ENCODE assay signal across 13 cellular contexts in the genomic region with DNA sequence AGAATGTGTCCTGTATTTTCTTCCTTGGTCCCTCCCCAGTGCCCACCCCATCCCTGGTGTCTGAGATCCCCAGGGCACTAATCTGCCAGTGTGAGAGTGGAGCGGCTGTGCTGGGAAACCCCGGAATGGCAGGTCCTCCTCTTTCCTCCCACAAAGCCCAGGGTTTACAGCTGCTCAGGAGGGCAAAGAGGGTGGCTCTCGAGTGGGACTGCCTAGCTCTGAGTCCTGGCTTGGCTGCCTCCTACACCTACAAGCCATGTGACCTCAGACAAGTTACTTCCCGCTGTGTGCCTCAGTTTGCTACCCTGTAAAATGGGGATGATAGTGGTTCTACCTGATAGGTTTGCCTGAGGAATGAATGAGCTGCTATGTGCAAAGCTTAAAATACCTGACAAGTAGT. TPM values are rescaled to one million over a fixed set of nuclear protein-coding genes. Genes with fewer than 3 reads are reported as not detected.
A peak's percentile ranks its signal among the peaks of the same experiment; 100 is the strongest.
DNase-seq lines count a peak whose midpoint lies in the region; ATAC-seq and TF ChIP-seq lines count a peak whose summit lies in the region.
"Had no signal": no experiment of that assay in that cellular context is flagged by ENCODE, and none has a peak within 500 bp of the region (broad histone marks: within the 10 kb centered on the region; RNA-seq: fewer than 3 reads in every experiment).

No MANE protein-coding gene starts in this region.

- CTCF ChIA-PET in MCF 10A (lab: Yijun Ruan, JAX): interaction anchor here (1.0 to 1.7 kb wide), 4 partner anchors 15 to 174 kb away, joined by 3 to 5 read pairs (median 4); no protein-coding TSS in a partner anchor
- CTCF ChIA-PET in PC-9 (lab: Charles Lee): no interaction called here

- H3K27me3 Mint-ChIP-seq in MCF 10A (ENCODE audit: insufficient read depth, unreplicated experiment): peaks cover 23% of the 10 kb centered on the region

- BruUV-seq in MCF 10A (replicated peaks; lab: Mats Ljungman, UMichigan) (no TSS peak), PC-9 (replicated peaks; lab: Mats Ljungman, UMichigan) (no TSS peak)

- intact Hi-C loops in MCF 10A (cut with micrococcal nuclease): no loop called here
- intact Hi-C loops in breast epithelium (cut with DNase I; ENCODE audit: low total_unique reads): no loop called here
- intact Hi-C loops in PC-9 (cut with micrococcal nuclease; ENCODE audit: unreplicated experiment): loop anchor here (5.0 kb wide), 1 partner anchor 101 kb away; a partner anchor contains a TSS
- intact Hi-C loops in upper lobe of right lung (cut with DNase I): no loop called here

- H3K4me3 ChIP-seq in breast epithelium: no peak overlapping the region
- no peak overlapping the region for H3K4me3 ChIP-seq in PC-9
- H3K4me3 ChIP-seq in upper lobe of right lung: no peak overlapping the region

- POLR2A ChIA-PET in MCF 10A (lab: Yijun Ruan, JAX): interaction anchor here (1.0 to 1.8 kb wide), 3 partner anchors 20 to 74 kb away, joined by 4 to 5 read pairs (median 5); no protein-coding TSS in a partner anchor
- POLR2A ChIA-PET in PC-9 (lab: Charles Lee; ENCODE audit: unreplicated experiment): no interaction called here

- DNase-seq in MCF 10A (ENCODE audit: unreplicated experiment): no peak
- DNase-seq in breast epithelium (ENCODE audit: low spot score in 2 of 2): no peak
- DNase-seq in PC-9: no peak
- no peak for DNase-seq in foreskin keratinocyte
- no peak for DNase-seq in upper lobe of right lung
- DNase-seq in iPS-NIHi7 (ENCODE audit: extremely low spot score): no peak
- DNase-seq in DMS153 treated with DMSO at 0.1 percent for 48 hours (lab: John Stamatoyannopoulos, UW; ENCODE audit: unreplicated experiment): no peak
- DNase-seq in NCI-H524 treated with DMSO at 0.1 percent for 48 hours (lab: John Stamatoyannopoulos, UW): no peak
- DNase-seq: CD4-positive, alpha-beta memory T cell; H9; Karpas-422; NCI-H748 treated with DMSO at 0.1 percent for 48 hours had no signal

- H3K27ac Mint-ChIP-seq in MCF 10A (ENCODE audit: low read depth, unreplicated experiment): peak overlapping the region; percentile 21
- H3K27ac Mint-ChIP-seq: B cell; CD4-positive, alpha-beta memory T cell had no signal

- H2AFZ ChIP-seq in PC-9: no peak overlapping the region

- H3K36me3 ChIP-seq in breast epithelium: no peaks in the 10 kb centered on the region
- no peaks in the 10 kb centered on the region for H3K36me3 ChIP-seq in PC-9 (ENCODE audit: low read depth)
- H3K36me3 ChIP-seq in upper lobe of right lung: no peaks in the 10 kb centered on the region

- H3K36me3 Mint-ChIP-seq in MCF 10A (ENCODE audit: insufficient read depth, unreplicated experiment): no peaks in the 10 kb centered on the region
- H3K36me3 Mint-ChIP-seq: CD4-positive, alpha-beta memory T cell had no signal

- no peak overlapping the region for H3K27ac ChIP-seq in breast epithelium
- no peak overlapping the region for H3K27ac ChIP-seq in PC-9
- no peak overlapping the region for H3K27ac ChIP-seq in foreskin keratinocyte
- H3K27ac ChIP-seq in upper lobe of right lung: no peak overlapping the region

- peak; percentile 37 for ATAC-seq in foreskin keratinocyte
- ATAC-seq in upper lobe of right lung: peak; percentile 39

- H3K4me1 Mint-ChIP-seq in MCF 10A (ENCODE audit: insufficient read depth, unreplicated experiment): peaks cover 15% of the 10 kb centered on the region
- H3K4me1 Mint-ChIP-seq: B cell had no signal

- H3K9me3 ChIP-seq in breast epithelium (no peaks in the 10 kb centered on the region), PC-9 (ENCODE audit: insufficient read depth, low read depth) (no peaks in the 10 kb centered on the region), upper lobe of right lung (no peaks in the 10 kb centered on the region)

- H3K4me2 ChIP-seq in PC-9: peak overlapping the region; percentile 44

- TF ChIP-seq CTCF in MCF 10A (IDR thresholded peaks at IDR 0.05; ENCODE audit: unreplicated experiment) (no peak), breast epithelium (IDR thresholded peaks at IDR 0.05) (no peak), PC-9 (conservative IDR thresholded peaks at IDR 0.05) (no peak), foreskin keratinocyte (conservative IDR thresholded peaks at IDR 0.05) (no peak), upper lobe of right lung (IDR thresholded peaks at IDR 0.05) (no peak)

- H4K20me1 ChIP-seq in PC-9 (ENCODE audit: insufficient read depth): no peaks in the 10 kb centered on the region

- no peak for TF ChIP-seq POLR2A in breast epithelium (IDR thresholded peaks at IDR 0.05)

- no peaks in the 10 kb centered on the region for H3K9me2 ChIP-seq in PC-9 (ENCODE audit: insufficient read depth)

- H3K9me3 Mint-ChIP-seq in MCF 10A (ENCODE audit: unreplicated experiment): no peaks in the 10 kb centered on the region

- no peaks in the 10 kb centered on the region for H3K27me3 ChIP-seq in breast epithelium
- no peaks in the 10 kb centered on the region for H3K27me3 ChIP-seq in PC-9 (ENCODE audit: insufficient read depth, low read depth)
- peaks cover 42% of the 10 kb centered on the region for H3K27me3 ChIP-seq in foreskin keratinocyte
- peaks cover 3% of the 10 kb centered on the region for H3K27me3 ChIP-seq in upper lobe of right lung

- H3K79me2 ChIP-seq in PC-9 (ENCODE audit: low read depth): no peaks in the 10 kb centered on the region

- H3F3A ChIP-seq in PC-9 (ENCODE audit: insufficient read depth, low read depth): peaks cover 11% of the 10 kb centered on the region; the same call in 1 of the 2 replicates

- H3K4me1 ChIP-seq in breast epithelium (no peaks in the 10 kb centered on the region), PC-9 (replicated peaks; ENCODE audit: insufficient read depth) (peaks cover 10% of the 10 kb centered on the region; the same call in 1 of the 2 replicates), foreskin keratinocyte (no peaks in the 10 kb centered on the region), upper lobe of right lung (no peaks in the 10 kb centered on the region)

- no peak overlapping the region for H3K4me3 Mint-ChIP-seq in MCF 10A (ENCODE audit: unreplicated experiment)
- H3K4me3 Mint-ChIP-seq: B cell; CD4-positive, alpha-beta memory T cell; H9 had no signal

RNA-seq across cellular contexts. Expression of a gene that starts 29.6 kb away (rescaled TPM):
- 0.12 and 0.19 TPM in 2 replicates for total RNA-seq in MCF 10A (2022)
- 10 to 100 TPM in 1 of 3 donors, 1 to 10 TPM in 1, under 1 TPM in 1; under 0.01 to 10.7 (median 3.9) TPM for total RNA-seq in breast epithelium
- total RNA-seq in PC-9 (2021): 5.5 and 8.1 TPM in 2 replicates
- 10.9 and 11.9 TPM in 2 replicates for total RNA-seq in foreskin keratinocyte
- polyA plus RNA-seq in foreskin keratinocyte: 6.1 and 9.5 TPM in 2 replicates
- total RNA-seq in upper lobe of right lung: 11.1 TPM
